Comparison of ENCODE assay signal across 18 cellular contexts in the genomic region with DNA sequence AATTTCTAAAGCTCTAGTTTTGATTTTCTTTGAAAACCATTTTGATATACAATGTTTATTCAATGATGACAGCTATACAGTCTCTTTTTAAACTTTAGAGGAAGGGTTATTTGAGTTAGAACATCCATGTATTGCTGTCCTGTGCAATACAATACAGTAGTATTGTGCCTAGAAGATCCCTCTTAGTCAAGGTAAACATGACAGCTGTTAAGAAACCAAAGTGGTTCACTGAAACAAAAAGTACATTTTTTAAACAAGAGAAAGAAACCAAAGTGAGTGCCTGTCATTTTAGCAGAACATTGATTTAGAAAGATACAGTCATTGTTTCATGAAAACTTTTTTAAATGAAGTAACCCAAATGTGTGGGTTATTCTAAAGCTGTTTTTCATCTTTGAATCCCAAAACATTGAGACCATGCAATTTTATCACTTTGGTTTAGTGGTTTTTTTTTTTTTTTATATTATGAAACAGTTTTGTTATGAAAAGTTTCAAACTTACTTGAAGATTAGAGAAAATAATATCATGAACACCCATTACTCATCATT. TPM values are rescaled to one million over a fixed set of nuclear protein-coding genes. Genes with fewer than 3 reads are reported as not detected.
DNase-seq lines count a peak whose midpoint lies in the region; ATAC-seq and TF ChIP-seq lines count a peak whose summit lies in the region.
"Had no signal": no experiment of that assay in that cellular context is flagged by ENCODE, and none has a peak within 500 bp of the region (broad histone marks: within the 10 kb centered on the region; RNA-seq: fewer than 3 reads in every experiment).

No MANE protein-coding gene starts in this region.

- peaks cover 28% of the 10 kb centered on the region for H3K36me3 Mint-ChIP-seq in activated T-cell treated with anti-CD3 and anti-CD28 coated beads, Interleukin-2, amount 50 U/mL, for 4 hours (ENCODE audit: insufficient read depth)
- peaks cover 86% of the 10 kb centered on the region for H3K36me3 Mint-ChIP-seq in activated T-cell treated with anti-CD3 and anti-CD28 coated beads, Interleukin-2, amount 50 U/mL, for 24 hours (ENCODE audit: low read depth)
- peaks cover 72% of the 10 kb centered on the region for H3K36me3 Mint-ChIP-seq in stimulated activated effector memory CD8-positive, alpha-beta T cell treated with anti-CD3 and anti-CD28 coated beads, Interleukin-12 subunit alpha, Interleukin-12 subunit beta, amount 100 ng/mL, for 72 hours

- no peaks in the 10 kb centered on the region for H3K4me1 ChIP-seq in ovary (ENCODE audit: insufficient read depth)

- no peak for DNase-seq in activated T-cell treated with anti-CD3 and anti-CD28 coated beads, Interleukin-2, amount 50 U/mL, for 4 hours
- no peak for DNase-seq in activated T-cell treated with anti-CD3 and anti-CD28 coated beads, Interleukin-2, amount 50 U/mL, for 24 hours
- DNase-seq in stimulated activated effector memory CD8-positive, alpha-beta T cell treated with anti-CD3 and anti-CD28 coated beads, Interleukin-12 subunit alpha, Interleukin-12 subunit beta, amount 100 ng/mL, for 72 hours (ENCODE audit: low spot score in 2 of 2) = no peak
- DNase-seq in hypothalamus (lab: John Stamatoyannopoulos, UW) (no peak), ovary (no peak)
- DNase-seq in effector CD4-positive, alpha-beta T cell = no peak
- DNase-seq: CD4-positive, alpha-beta memory T cell; dorsolateral prefrontal cortex; EL; kidney glomerular epithelial cell; NCI-H2081 treated with DMSO at 0.1 percent for 48 hours; SIG-M5; stimulated activated naive CD4-positive, alpha-beta T cell; T-helper 9 cell had no signal

- no peak for TF ChIP-seq CTCF in ovary (IDR thresholded peaks at IDR 0.05)

- no peak overlapping the region for H3K4me3 ChIP-seq in ovary
- H3K4me3 ChIP-seq: A549 had no signal

- TF ChIP-seq POLR2A in ovary (IDR thresholded peaks at IDR 0.05) = no peak

- H3K27ac ChIP-seq in ovary = no peak overlapping the region
- H3K27ac ChIP-seq: A549 had no signal

- no peaks in the 10 kb centered on the region for H3K36me3 ChIP-seq in ovary

- intact Hi-C loops in ovary (cut with DNase I) = no loop called here

- H3K9me3 Mint-ChIP-seq in activated T-cell treated with anti-CD3 and anti-CD28 coated beads, Interleukin-2, amount 50 U/mL, for 4 hours = no peaks in the 10 kb centered on the region
- no peaks in the 10 kb centered on the region for H3K9me3 Mint-ChIP-seq in activated T-cell treated with anti-CD3 and anti-CD28 coated beads, Interleukin-2, amount 50 U/mL, for 24 hours
- no peaks in the 10 kb centered on the region for H3K9me3 Mint-ChIP-seq in stimulated activated effector memory CD8-positive, alpha-beta T cell treated with anti-CD3 and anti-CD28 coated beads, Interleukin-12 subunit alpha, Interleukin-12 subunit beta, amount 100 ng/mL, for 72 hours
- H3K9me3 Mint-ChIP-seq: activated T-helper 2 cell treated with anti-CD3 and anti-CD28 coated beads, Interferon-gamma antibody, Interleukin-2, Interleukin-4, amounts not matched to agents 10 μg/mL and 5 μg/mL and 100 μg/mL, durations not matched to agents 14 hours and 24 hours and 36 hours; CD4-positive, alpha-beta memory T cell had no signal

- ATAC-seq in activated T-cell treated with anti-CD3 and anti-CD28 coated beads, Interleukin-2, amount 50 U/mL, for 4 hours = peak; percentile 85 to 87
- ATAC-seq in GM21619 (IDR thresholded peaks at IDR 0.05; ENCODE audit: unreplicated experiment) (peak; percentile 48), HG03095 (IDR thresholded peaks at IDR 0.05; ENCODE audit: unreplicated experiment) (peak; percentile 58)
- ATAC-seq in stimulated activated effector memory CD8-positive, alpha-beta T cell treated with anti-CD3 and anti-CD28 coated beads, Interleukin-12 subunit alpha, Interleukin-12 subunit beta, amount 100 ng/mL, for 72 hours = peak; percentile 92
- ATAC-seq: A549 had no signal

- no peak for TF ChIP-seq EP300 in ovary (IDR thresholded peaks at IDR 0.05)

- no peaks in the 10 kb centered on the region for H3K27me3 Mint-ChIP-seq in activated T-cell treated with anti-CD3 and anti-CD28 coated beads, Interleukin-2, amount 50 U/mL, for 4 hours (ENCODE audit: low read depth)
- no peaks in the 10 kb centered on the region for H3K27me3 Mint-ChIP-seq in activated T-cell treated with anti-CD3 and anti-CD28 coated beads, Interleukin-2, amount 50 U/mL, for 24 hours
- H3K27me3 Mint-ChIP-seq: CD4-positive, alpha-beta memory T cell had no signal

- H3K9me3 ChIP-seq in ovary = no peaks in the 10 kb centered on the region
- H3K9me3 ChIP-seq: A549 had no signal

- peaks cover 3% of the 10 kb centered on the region for H3K4me1 Mint-ChIP-seq in activated T-cell treated with anti-CD3 and anti-CD28 coated beads, Interleukin-2, amount 50 U/mL, for 4 hours (ENCODE audit: low read depth)
- peaks cover 24% of the 10 kb centered on the region for H3K4me1 Mint-ChIP-seq in activated T-cell treated with anti-CD3 and anti-CD28 coated beads, Interleukin-2, amount 50 U/mL, for 24 hours (ENCODE audit: low read depth)
- no peaks in the 10 kb centered on the region for H3K4me1 Mint-ChIP-seq in stimulated activated effector memory CD8-positive, alpha-beta T cell treated with anti-CD3 and anti-CD28 coated beads, Interleukin-12 subunit alpha, Interleukin-12 subunit beta, amount 100 ng/mL, for 72 hours

- H3K27ac Mint-ChIP-seq in activated T-cell treated with anti-CD3 and anti-CD28 coated beads, Interleukin-2, amount 50 U/mL, for 24 hours = no peak overlapping the region
- H3K27ac Mint-ChIP-seq in stimulated activated effector memory CD8-positive, alpha-beta T cell treated with anti-CD3 and anti-CD28 coated beads, Interleukin-12 subunit alpha, Interleukin-12 subunit beta, amount 100 ng/mL, for 72 hours = no peak overlapping the region
- H3K27ac Mint-ChIP-seq: activated T-helper 2 cell treated with anti-CD3 and anti-CD28 coated beads, Interferon-gamma antibody, Interleukin-2, Interleukin-4, amounts not matched to agents 10 μg/mL and 5 μg/mL and 100 μg/mL, durations not matched to agents 14 hours and 24 hours and 36 hours; CD4-positive, alpha-beta memory T cell had no signal

- no peak overlapping the region for H3K4me3 Mint-ChIP-seq in activated T-cell treated with anti-CD3 and anti-CD28 coated beads, Interleukin-2, amount 50 U/mL, for 4 hours
- no peak overlapping the region for H3K4me3 Mint-ChIP-seq in activated T-cell treated with anti-CD3 and anti-CD28 coated beads, Interleukin-2, amount 50 U/mL, for 24 hours
- H3K4me3 Mint-ChIP-seq in stimulated activated effector memory CD8-positive, alpha-beta T cell treated with anti-CD3 and anti-CD28 coated beads, Interleukin-12 subunit alpha, Interleukin-12 subunit beta, amount 100 ng/mL, for 72 hours = no peak overlapping the region
- H3K4me3 Mint-ChIP-seq: CD4-positive, alpha-beta memory T cell had no signal

- H3K27me3 ChIP-seq in ovary = no peaks in the 10 kb centered on the region
- H3K27me3 ChIP-seq: dorsolateral prefrontal cortex had no signal

RNA-seq across cellular contexts. Expression of a gene that starts 15.5 kb away (rescaled TPM):
- 10 to 100 TPM; 30.9 to 41.8 (median 37.5) TPM for total RNA-seq in activated T-cell treated with anti-CD3 and anti-CD28 coated beads, Interleukin-2, amount 50 U/mL, for 4 hours
- 10 to 100 TPM; 34.2 to 66.2 (median 48.6) TPM for total RNA-seq in ovary
- 10 to 100 TPM; 25.2 to 57.6 TPM for polyA plus RNA-seq in ovary
